Comparison of ENCODE assay signal across 2 cellular contexts in genomic region chr6:37260063-37260843, GRCh38.
TF ChIP-seq lines count a peak whose summit lies in the region.

No MANE protein-coding gene starts in this region.

TF ChIP-seq in SK-N-SH, 30 proteins besides CTCF, POLR2A, EP300 and RAD21 (continued from another document):
- TF ChIP-seq USF1 (IDR thresholded peaks at IDR 0.05; ENCODE audit: borderline replicate concordance, low read depth): no peak
- no peak for TF ChIP-seq NFIC (IDR thresholded peaks at IDR 0.05; ENCODE audit: borderline replicate concordance)
- TF ChIP-seq, protein P1, sequence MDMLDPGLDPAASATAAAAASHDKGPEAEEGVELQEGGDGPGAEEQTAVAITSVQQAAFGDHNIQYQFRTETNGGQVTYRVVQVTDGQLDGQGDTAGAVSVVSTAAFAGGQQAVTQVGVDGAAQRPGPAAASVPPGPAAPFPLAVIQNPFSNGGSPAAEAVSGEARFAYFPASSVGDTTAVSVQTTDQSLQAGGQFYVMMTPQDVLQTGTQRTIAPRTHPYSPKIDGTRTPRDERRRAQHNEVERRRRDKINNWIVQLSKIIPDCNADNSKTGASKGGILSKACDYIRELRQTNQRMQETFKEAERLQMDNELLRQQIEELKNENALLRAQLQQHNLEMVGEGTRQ (IDR thresholded peaks at IDR 0.05; ENCODE audit: borderline replicate concordance, low read depth, low read length): no peak
- TF ChIP-seq TAF1 (IDR thresholded peaks at IDR 0.05; ENCODE audit: borderline replicate concordance, low read depth, low read length): no peak
- TF ChIP-seq MAX (IDR thresholded peaks at IDR 0.05; ENCODE audit: low read depth): no peak
- no peak for TF ChIP-seq SIN3A (IDR thresholded peaks at IDR 0.05; ENCODE audit: borderline replicate concordance, low read depth, low read length)
- TF ChIP-seq MEF2A (IDR thresholded peaks at IDR 0.05; ENCODE audit: borderline replicate concordance, low read depth): no peak
- TF ChIP-seq, protein P2, sequence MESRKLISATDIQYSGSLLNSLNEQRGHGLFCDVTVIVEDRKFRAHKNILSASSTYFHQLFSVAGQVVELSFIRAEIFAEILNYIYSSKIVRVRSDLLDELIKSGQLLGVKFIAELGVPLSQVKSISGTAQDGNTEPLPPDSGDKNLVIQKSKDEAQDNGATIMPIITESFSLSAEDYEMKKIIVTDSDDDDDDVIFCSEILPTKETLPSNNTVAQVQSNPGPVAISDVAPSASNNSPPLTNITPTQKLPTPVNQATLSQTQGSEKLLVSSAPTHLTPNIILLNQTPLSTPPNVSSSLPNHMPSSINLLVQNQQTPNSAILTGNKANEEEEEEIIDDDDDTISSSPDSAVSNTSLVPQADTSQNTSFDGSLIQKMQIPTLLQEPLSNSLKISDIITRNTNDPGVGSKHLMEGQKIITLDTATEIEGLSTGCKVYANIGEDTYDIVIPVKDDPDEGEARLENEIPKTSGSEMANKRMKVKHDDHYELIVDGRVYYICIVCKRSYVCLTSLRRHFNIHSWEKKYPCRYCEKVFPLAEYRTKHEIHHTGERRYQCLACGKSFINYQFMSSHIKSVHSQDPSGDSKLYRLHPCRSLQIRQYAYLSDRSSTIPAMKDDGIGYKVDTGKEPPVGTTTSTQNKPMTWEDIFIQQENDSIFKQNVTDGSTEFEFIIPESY (IDR thresholded peaks at IDR 0.05; ENCODE audit: borderline replicate concordance, low read depth): no peak
- TF ChIP-seq REST (IDR thresholded peaks at IDR 0.05; ENCODE audit: low read depth, low read length): no peak
- TF ChIP-seq FOXM1 (IDR thresholded peaks at IDR 0.05; ENCODE audit: low read depth): no peak
- TF ChIP-seq FOXJ3 (CRISPR knock-in tag; IDR thresholded peaks at IDR 0.05): no peak
- TF ChIP-seq RXRA (IDR thresholded peaks at IDR 0.05; ENCODE audit: borderline replicate concordance, low read depth): no peak
- TF ChIP-seq SMC3 (IDR thresholded peaks at IDR 0.05; ENCODE audit: low read depth, low read length): no peak

TF ChIP-seq in SK-N-SH treated with all-trans-retinoic acid at 6 μM for 48 hours, 23 proteins besides CTCF, POLR2A, EP300 and RAD21 (continued from another document):
- TF ChIP-seq, protein P3, sequence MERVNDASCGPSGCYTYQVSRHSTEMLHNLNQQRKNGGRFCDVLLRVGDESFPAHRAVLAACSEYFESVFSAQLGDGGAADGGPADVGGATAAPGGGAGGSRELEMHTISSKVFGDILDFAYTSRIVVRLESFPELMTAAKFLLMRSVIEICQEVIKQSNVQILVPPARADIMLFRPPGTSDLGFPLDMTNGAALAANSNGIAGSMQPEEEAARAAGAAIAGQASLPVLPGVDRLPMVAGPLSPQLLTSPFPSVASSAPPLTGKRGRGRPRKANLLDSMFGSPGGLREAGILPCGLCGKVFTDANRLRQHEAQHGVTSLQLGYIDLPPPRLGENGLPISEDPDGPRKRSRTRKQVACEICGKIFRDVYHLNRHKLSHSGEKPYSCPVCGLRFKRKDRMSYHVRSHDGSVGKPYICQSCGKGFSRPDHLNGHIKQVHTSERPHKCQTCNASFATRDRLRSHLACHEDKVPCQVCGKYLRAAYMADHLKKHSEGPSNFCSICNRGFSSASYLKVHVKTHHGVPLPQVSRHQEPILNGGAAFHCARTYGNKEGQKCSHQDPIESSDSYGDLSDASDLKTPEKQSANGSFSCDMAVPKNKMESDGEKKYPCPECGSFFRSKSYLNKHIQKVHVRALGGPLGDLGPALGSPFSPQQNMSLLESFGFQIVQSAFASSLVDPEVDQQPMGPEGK (CRISPR knock-in tag; IDR thresholded peaks at IDR 0.05; ENCODE audit: borderline replicate concordance): no peak
- no peak for TF ChIP-seq ZNF565 (CRISPR knock-in tag; conservative IDR thresholded peaks at IDR 0.05; ENCODE audit: low read depth)
- no peak for TF ChIP-seq RARB (CRISPR knock-in tag; IDR thresholded peaks at IDR 0.05)
- no peak for TF ChIP-seq GLIS3 (CRISPR knock-in tag; IDR thresholded peaks at IDR 0.05)
- TF ChIP-seq ZFP3 (CRISPR knock-in tag; IDR thresholded peaks at IDR 0.05): no peak
TF ChIP-seq in SK-N-SH treated with all-trans-retinoic acid at 6 μM for 48 hours: peak in this region for 0.
